In genomic region chr1:241356519-241357365, GRCh38 we compare ENCODE assay signal across 1 cellular context.
A peak's percentile ranks its signal among the peaks of the same experiment; 100 is the strongest.
TF ChIP-seq lines count a peak whose summit lies in the region.

Gene RGS7, minus strand, starts transcription at chr1:241357205.

TF ChIP-seq in HEK293, 187 proteins besides CTCF, POLR2A, EP300 and RAD21 (continued from another document and continues in another):
- TF ChIP-seq ZNF488 (tag by site-specific recombination; IDR thresholded peaks at IDR 0.05) = no peak
- peak; percentile 94 for TF ChIP-seq ZBTB26 (tag by site-specific recombination; optimal IDR thresholded peaks at IDR 0.05)
- peak; percentile 89 for TF ChIP-seq ZBTB8A (tag by site-specific recombination; IDR thresholded peaks at IDR 0.05)
- TF ChIP-seq TRIM28 (IDR thresholded peaks at IDR 0.05; ENCODE audit: borderline replicate concordance, low read length) = no peak
- no peak for TF ChIP-seq KLF9 (tag by site-specific recombination; IDR thresholded peaks at IDR 0.05; ENCODE audit: low read depth)
- TF ChIP-seq ZNF76 (tag by site-specific recombination; IDR thresholded peaks at IDR 0.05; ENCODE audit: borderline replicate concordance, low read depth) = peak; percentile 16; the same call in 1 of the 2 replicates
- no peak for TF ChIP-seq ZSCAN5A (tag by site-specific recombination; IDR thresholded peaks at IDR 0.05)
- no peak for TF ChIP-seq ZNF302 (tag by site-specific recombination; IDR thresholded peaks at IDR 0.05; ENCODE audit: low read depth)
- TF ChIP-seq ZNF239 (tag by site-specific recombination; IDR thresholded peaks at IDR 0.05) = no peak
- peak; percentile 74 for TF ChIP-seq WT1 (tag by site-specific recombination; IDR thresholded peaks at IDR 0.05)
- TF ChIP-seq ATF2 (tag by site-specific recombination; IDR thresholded peaks at IDR 0.05; ENCODE audit: low read depth) = no peak
- 0 out of 2 replicates have a peak, but pooled peaks have one; percentile 36 for TF ChIP-seq PATZ1 (tag by site-specific recombination; IDR thresholded peaks at IDR 0.05)
- no peak for TF ChIP-seq ZNF791 (tag by site-specific recombination; IDR thresholded peaks at IDR 0.05)
- TF ChIP-seq GLI2 (tag by site-specific recombination; IDR thresholded peaks at IDR 0.05; ENCODE audit: borderline replicate concordance, low read depth) = 0 out of 2 replicates have a peak, but pooled peaks have one; percentile 5
- TF ChIP-seq KLF10 (tag by site-specific recombination; IDR thresholded peaks at IDR 0.05) = peak; percentile 67; the same call in 1 of the 2 replicates
- peak; percentile 66 for TF ChIP-seq GLIS1 (tag by site-specific recombination; IDR thresholded peaks at IDR 0.05)
- peak; percentile 60; the same call in 1 of the 2 replicates for TF ChIP-seq KLF1 (tag by site-specific recombination; IDR thresholded peaks at IDR 0.05)
- TF ChIP-seq ZNF26 (tag by site-specific recombination; IDR thresholded peaks at IDR 0.05) = no peak
- 0 out of 2 replicates have a peak, but pooled peaks have one; percentile 33 for TF ChIP-seq ZBTB6 (tag by site-specific recombination; IDR thresholded peaks at IDR 0.05)
- no peak for TF ChIP-seq ZNF280D (tag by site-specific recombination; IDR thresholded peaks at IDR 0.05)
- TF ChIP-seq ZNF704 (tag by site-specific recombination; IDR thresholded peaks at IDR 0.05) = no peak
- TF ChIP-seq HOXC10 (CRISPR knock-in tag; IDR thresholded peaks at IDR 0.05) = peak; percentile 57; the same call in 1 of the 2 replicates
- no peak for TF ChIP-seq ZNF184 (tag by site-specific recombination; IDR thresholded peaks at IDR 0.05)
- TF ChIP-seq ZNF423 (tag by site-specific recombination; IDR thresholded peaks at IDR 0.05) = peak; percentile 51; the same call in 1 of the 2 replicates
- peak; percentile 26 for TF ChIP-seq ZNF341 (tag by site-specific recombination; IDR thresholded peaks at IDR 0.05; ENCODE audit: low read depth)
- TF ChIP-seq ZNF830 (tag by site-specific recombination; IDR thresholded peaks at IDR 0.05; ENCODE audit: low read depth) = no peak
- TF ChIP-seq KLF17 (tag by site-specific recombination; IDR thresholded peaks at IDR 0.05) = peak; percentile 68; the same call in 1 of the 2 replicates
- TF ChIP-seq ZNF214 (tag by site-specific recombination; IDR thresholded peaks at IDR 0.05; ENCODE audit: borderline replicate concordance) = no peak
- no peak for TF ChIP-seq ZNF654 (tag by site-specific recombination; IDR thresholded peaks at IDR 0.05; ENCODE audit: low read depth)
- no peak for TF ChIP-seq ZNF837 (tag by site-specific recombination; IDR thresholded peaks at IDR 0.05)
- no peak for TF ChIP-seq OSR2 (tag by site-specific recombination; IDR thresholded peaks at IDR 0.05)
- peak; percentile 92 for TF ChIP-seq IKZF3 (tag by site-specific recombination; IDR thresholded peaks at IDR 0.05)
- peak; percentile 74; the same call in 1 of the 2 replicates for TF ChIP-seq ZNF449 (tag by site-specific recombination; IDR thresholded peaks at IDR 0.05)
- TF ChIP-seq ZNF596 (tag by site-specific recombination; IDR thresholded peaks at IDR 0.05) = peak; percentile 8; the same call in 1 of the 2 replicates
- TF ChIP-seq ZNF660 (tag by site-specific recombination; IDR thresholded peaks at IDR 0.05) = peak; percentile 96
- TF ChIP-seq ZNF10 (tag by site-specific recombination; IDR thresholded peaks at IDR 0.05) = 0 out of 2 replicates have a peak, but pooled peaks have one; percentile 13
- no peak for TF ChIP-seq ZNF16 (tag by site-specific recombination; IDR thresholded peaks at IDR 0.05; ENCODE audit: low read depth)
- no peak for TF ChIP-seq ZNF114 (tag by site-specific recombination; IDR thresholded peaks at IDR 0.05)
- peak; percentile 17; the same call in 1 of the 2 replicates for TF ChIP-seq ZBTB44 (tag by site-specific recombination; IDR thresholded peaks at IDR 0.05)
